ENCODE assay signal across 20 cellular contexts in genomic region chr22:24496661-24497060, GRCh38. TPM values are rescaled to one million over a fixed set of nuclear protein-coding genes. Genes with fewer than 3 reads are reported as not detected.
"Had no signal": no experiment of that assay in that cellular context is flagged by ENCODE, and none has a peak within 500 bp of the region (broad histone marks: within the 10 kb centered on the region; RNA-seq: fewer than 3 reads in every experiment).

No MANE protein-coding gene starts in this region.

- H3K4me3 ChIP-seq: dorsolateral prefrontal cortex, esophagus muscularis mucosa, lower lobe of right lung, spleen, transverse colon had no signal

- H3K27ac Mint-ChIP-seq: activated naive CD8-positive, alpha-beta T cell; brain; mesothelial cell of epicardium; stimulated activated naive B cell treated with anti-CD40 and anti-IgM and Interleukin-4, amounts not matched to agents 10 μg/mL and 1 μg/mL and 100 μg/mL, for 72 hours; T-helper 2 cell treated with Interferon-gamma antibody and Interleukin-4, amounts not matched to agents 5 μg/mL and 100 μg/mL, for 36 hours had no signal

- H3K27ac ChIP-seq: dorsolateral prefrontal cortex, esophagus muscularis mucosa, lower lobe of right lung, transverse colon, VCaP had no signal

- DNase-seq: activated CD4-positive, alpha-beta T cell treated with anti-CD3 and anti-CD28 coated beads for 48 hours; activated effector memory CD4-positive, alpha-beta T cell treated with Interleukin-2 at 50 U/mL for 16 hours; activated T-cell treated with anti-CD3 and anti-CD28 coated beads for 4 hours; amygdala; hypothalamus; lower lobe of right lung; nucleus accumbens; spleen; stimulated activated CD4-positive, alpha-beta T cell treated with anti-CD3 and anti-CD28 coated beads, Interleukin-1b, Interleukin-23, amount 100 ng/mL, for 48 hours; stimulated activated naive B cell treated with anti-CD40 and anti-IgM and Interleukin-4, amounts not matched to agents 10 μg/mL and 1 μg/mL and 100 μg/mL, for 72 hours; transverse colon had no signal

- H3K36me3 ChIP-seq: esophagus muscularis mucosa, lower lobe of right lung, spleen, transverse colon had no signal

- H3K36me3 Mint-ChIP-seq: brain, mesothelial cell of epicardium had no signal

- H3K9me3 Mint-ChIP-seq: mesothelial cell of epicardium; stimulated activated naive B cell treated with anti-CD40 and anti-IgM and Interleukin-4, amounts not matched to agents 10 μg/mL and 1 μg/mL and 100 μg/mL, for 72 hours; T-helper 2 cell treated with Interferon-gamma antibody and Interleukin-4, amounts not matched to agents 5 μg/mL and 100 μg/mL, for 36 hours had no signal

- H3K4me3 Mint-ChIP-seq: activated naive CD8-positive, alpha-beta T cell; brain; mesothelial cell of epicardium; stimulated activated naive B cell treated with anti-CD40 and anti-IgM and Interleukin-4, amounts not matched to agents 10 μg/mL and 1 μg/mL and 100 μg/mL, for 72 hours; T-helper 2 cell treated with Interferon-gamma antibody and Interleukin-4, amounts not matched to agents 5 μg/mL and 100 μg/mL, for 36 hours had no signal

- H3K4me1 Mint-ChIP-seq: stimulated activated naive B cell treated with anti-CD40 and anti-IgM and Interleukin-4, amounts not matched to agents 10 μg/mL and 1 μg/mL and 100 μg/mL, for 72 hours had no signal

- H3K9me3 ChIP-seq: esophagus muscularis mucosa, lower lobe of right lung, spleen, transverse colon had no signal

- ATAC-seq: lower lobe of right lung; sciatic nerve; stimulated activated naive B cell treated with anti-CD40 and anti-IgM and Interleukin-4, amounts not matched to agents 10 μg/mL and 1 μg/mL and 100 μg/mL, for 72 hours had no signal

RNA-seq across cellular contexts. Expression of gene UPB1, which starts 1.5 kb away (rescaled TPM):
- total RNA-seq: activated CD8-positive, alpha-beta memory T cell treated with anti-CD3 and anti-CD28 coated beads for 36 hours had no signal
